Comparison of ENCODE assay signal across 8 cellular contexts in the genomic region with DNA sequence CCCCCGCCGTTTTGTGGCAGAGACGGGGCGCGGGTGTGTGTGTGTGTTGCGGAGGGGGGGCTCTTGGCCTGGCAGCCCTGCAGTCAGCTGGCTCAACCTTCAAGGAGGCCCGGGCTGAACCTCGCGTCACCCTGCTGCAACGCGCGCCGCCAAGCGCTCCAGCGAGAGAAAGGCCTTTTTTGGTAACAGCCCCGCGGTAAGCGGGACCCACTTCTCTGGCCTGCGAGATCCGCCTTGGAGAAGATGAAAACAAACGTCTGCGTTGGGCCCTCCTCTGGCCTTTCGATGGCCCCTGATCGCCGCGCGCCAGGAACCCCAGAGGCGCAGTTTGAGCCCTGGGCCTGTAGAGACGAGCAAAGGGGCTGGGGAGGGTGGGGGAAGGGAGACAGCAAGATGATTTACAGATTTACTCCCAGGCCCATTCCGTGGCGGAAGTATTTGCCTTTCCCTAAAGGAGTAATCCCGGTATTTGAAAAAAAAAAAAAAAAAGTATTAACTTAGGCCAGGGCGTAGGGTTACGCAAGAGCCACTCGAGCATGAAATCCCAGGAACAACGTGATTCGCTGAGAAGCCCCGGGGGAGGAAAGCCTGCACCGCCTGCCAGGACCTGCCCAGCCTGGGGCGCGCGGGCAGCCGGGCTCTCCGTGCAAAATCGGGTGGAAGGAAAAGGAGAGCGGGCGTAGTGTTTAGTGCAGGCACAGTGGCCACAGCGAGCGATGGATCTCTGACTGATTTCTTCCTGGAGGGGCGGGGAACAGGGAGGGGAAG. TPM values are rescaled to one million over a fixed set of nuclear protein-coding genes. Genes with fewer than 3 reads are reported as not detected.
DNase-seq lines count a peak whose midpoint lies in the region; ATAC-seq and TF ChIP-seq lines count a peak whose summit lies in the region.

No MANE protein-coding gene starts in this region.

- H3K9me3 Mint-ChIP-seq in activated T-helper 2 cell treated with anti-CD3 and anti-CD28 coated beads, Interferon-gamma antibody, Interleukin-2, Interleukin-4, amounts not matched to agents 10 μg/mL and 5 μg/mL and 100 μg/mL, durations not matched to agents 14 hours and 24 hours and 36 hours: no peaks in the 10 kb centered on the region
- no peaks in the 10 kb centered on the region for H3K9me3 Mint-ChIP-seq in natural killer cell
- no peaks in the 10 kb centered on the region for H3K9me3 Mint-ChIP-seq in stimulated activated naive CD8-positive, alpha-beta T cell treated with anti-CD3 and anti-CD28 coated beads, Interleukin-15, amount 100 ng/mL, for 72 hours

- peak; percentile 2 for ATAC-seq in GM18517 (IDR thresholded peaks at IDR 0.05; ENCODE audit: unreplicated experiment)
- peak; percentile 46 to 49 (median 47) for ATAC-seq in natural killer cell
- peak; percentile 68 for ATAC-seq in stimulated activated naive CD8-positive, alpha-beta T cell treated with anti-CD3 and anti-CD28 coated beads, Interleukin-15, amount 100 ng/mL, for 72 hours

- peaks cover 6% of the 10 kb centered on the region for H3K36me3 Mint-ChIP-seq in activated T-helper 2 cell treated with anti-CD3 and anti-CD28 coated beads, Interferon-gamma antibody, Interleukin-2, Interleukin-4, amounts not matched to agents 10 μg/mL and 5 μg/mL and 100 μg/mL, durations not matched to agents 14 hours and 24 hours and 36 hours (ENCODE audit: low read depth)
- no peaks in the 10 kb centered on the region for H3K36me3 Mint-ChIP-seq in natural killer cell

- intact Hi-C loops in activated T-helper 2 cell treated with anti-CD3 and anti-CD28 coated beads, Interferon-gamma antibody, Interleukin-2, Interleukin-4, amounts not matched to agents 10 μg/mL and 5 μg/mL and 100 μg/mL, durations not matched to agents 14 hours and 24 hours and 36 hours (cut with micrococcal nuclease): loop anchor here (1.0 to 2.0 kb wide), 2 partner anchors 7 to 76 kb away; no protein-coding TSS in a partner anchor
- intact Hi-C loops in natural killer cell (cut with micrococcal nuclease): loop anchor here (1.0 kb wide), 1 partner anchor 7 kb away; no protein-coding TSS in a partner anchor

- peak overlapping the region; percentile 62 for H3K4me3 ChIP-seq in fibroblast of mammary gland (ENCODE audit: control insufficient read depth, low read depth, low read length)

- H3K27me3 Mint-ChIP-seq in activated T-helper 2 cell treated with anti-CD3 and anti-CD28 coated beads, Interferon-gamma antibody, Interleukin-2, Interleukin-4, amounts not matched to agents 10 μg/mL and 5 μg/mL and 100 μg/mL, durations not matched to agents 14 hours and 24 hours and 36 hours (ENCODE audit: low read depth): no peaks in the 10 kb centered on the region
- H3K27me3 Mint-ChIP-seq in natural killer cell (ENCODE audit: low read depth in 2 of 2): no peaks in the 10 kb centered on the region
- no peaks in the 10 kb centered on the region for H3K27me3 Mint-ChIP-seq in stimulated activated naive CD8-positive, alpha-beta T cell treated with anti-CD3 and anti-CD28 coated beads, Interleukin-15, amount 100 ng/mL, for 72 hours

- peak overlapping the region; percentile 90 for H3K4me3 Mint-ChIP-seq in activated T-helper 2 cell treated with anti-CD3 and anti-CD28 coated beads, Interferon-gamma antibody, Interleukin-2, Interleukin-4, amounts not matched to agents 10 μg/mL and 5 μg/mL and 100 μg/mL, durations not matched to agents 14 hours and 24 hours and 36 hours (ENCODE audit: low read depth)
- H3K4me3 Mint-ChIP-seq in natural killer cell: peak overlapping the region; percentile 93
- H3K4me3 Mint-ChIP-seq in stimulated activated naive CD8-positive, alpha-beta T cell treated with anti-CD3 and anti-CD28 coated beads, Interleukin-15, amount 100 ng/mL, for 72 hours: peak overlapping the region; percentile 90 to 96

- DNase-seq in 8988T (peak; percentile 82), Kasumi-1 (lab: John Stamatoyannopoulos, UW) (peak; percentile 92 to 94), RKO (ENCODE audit: low spot score) (peak; percentile 95), fibroblast of mammary gland (ENCODE audit: low read depth) (peak; percentile 99), natural killer cell (peak; percentile 75)
- DNase-seq in activated T-helper 2 cell treated with anti-CD3 and anti-CD28 coated beads, Interferon-gamma antibody, Interleukin-2, Interleukin-4, amounts not matched to agents 10 μg/mL and 5 μg/mL and 100 μg/mL, durations not matched to agents 14 hours and 24 hours and 36 hours (ENCODE audit: low spot score): peak; percentile 71
- DNase-seq in stimulated activated naive CD8-positive, alpha-beta T cell treated with anti-CD3 and anti-CD28 coated beads, Interleukin-15, amount 100 ng/mL, for 72 hours: peak; percentile 75 to 86

- peak overlapping the region; percentile 99 for H3K27ac Mint-ChIP-seq in activated T-helper 2 cell treated with anti-CD3 and anti-CD28 coated beads, Interferon-gamma antibody, Interleukin-2, Interleukin-4, amounts not matched to agents 10 μg/mL and 5 μg/mL and 100 μg/mL, durations not matched to agents 14 hours and 24 hours and 36 hours
- peak overlapping the region; percentile 97 to 99 for H3K27ac Mint-ChIP-seq in natural killer cell
- peak overlapping the region; percentile 98 to 99 for H3K27ac Mint-ChIP-seq in stimulated activated naive CD8-positive, alpha-beta T cell treated with anti-CD3 and anti-CD28 coated beads, Interleukin-15, amount 100 ng/mL, for 72 hours

- TF ChIP-seq CTCF in fibroblast of mammary gland (conservative IDR thresholded peaks at IDR 0.05; ENCODE audit: control insufficient read depth, insufficient read depth, low read depth, low read length) (no peak), natural killer cell (IDR thresholded peaks at IDR 0.05) (no peak)

- peaks cover 66% of the 10 kb centered on the region for H3K4me1 Mint-ChIP-seq in activated T-helper 2 cell treated with anti-CD3 and anti-CD28 coated beads, Interferon-gamma antibody, Interleukin-2, Interleukin-4, amounts not matched to agents 10 μg/mL and 5 μg/mL and 100 μg/mL, durations not matched to agents 14 hours and 24 hours and 36 hours (ENCODE audit: low read depth)
- peaks cover 64 to 70% of the 10 kb centered on the region in 2 donors for H3K4me1 Mint-ChIP-seq in natural killer cell
- peaks cover 86% of the 10 kb centered on the region for H3K4me1 Mint-ChIP-seq in stimulated activated naive CD8-positive, alpha-beta T cell treated with anti-CD3 and anti-CD28 coated beads, Interleukin-15, amount 100 ng/mL, for 72 hours

RNA-seq across cellular contexts. Expression of gene IRF2BPL, which starts 4.5 kb away (rescaled TPM):
- total RNA-seq in activated T-helper 2 cell treated with anti-CD3 and anti-CD28 coated beads, Interferon-gamma antibody, Interleukin-2, Interleukin-4, amounts not matched to agents 10 μg/mL and 5 μg/mL and 100 μg/mL, durations not matched to agents 14 hours and 24 hours and 36 hours: 34.8 and 35.8 TPM in 2 replicates
- 10 to 100 TPM; 39.3 to 46.5 (median 46.3) TPM for total RNA-seq in natural killer cell

Comparison
In these comparisons a context has a peak if more than half of its experiments do, and no peak if none do; other contexts are left out.
1. Peak in every context shown above with its lines: DNase-seq, ATAC-seq and H3K4me3 ChIP-seq.
2. ATAC-seq: peak in every context shown above with its lines; median percentile 68 in stimulated activated naive CD8-positive, alpha-beta T cell treated with anti-CD3 and anti-CD28 coated beads, Interleukin-15, amount 100 ng/mL, for 72 hours; 47 in natural killer cell; 2 in GM18517.